ENCODE assay signal across 1 cellular context in the genomic region with DNA sequence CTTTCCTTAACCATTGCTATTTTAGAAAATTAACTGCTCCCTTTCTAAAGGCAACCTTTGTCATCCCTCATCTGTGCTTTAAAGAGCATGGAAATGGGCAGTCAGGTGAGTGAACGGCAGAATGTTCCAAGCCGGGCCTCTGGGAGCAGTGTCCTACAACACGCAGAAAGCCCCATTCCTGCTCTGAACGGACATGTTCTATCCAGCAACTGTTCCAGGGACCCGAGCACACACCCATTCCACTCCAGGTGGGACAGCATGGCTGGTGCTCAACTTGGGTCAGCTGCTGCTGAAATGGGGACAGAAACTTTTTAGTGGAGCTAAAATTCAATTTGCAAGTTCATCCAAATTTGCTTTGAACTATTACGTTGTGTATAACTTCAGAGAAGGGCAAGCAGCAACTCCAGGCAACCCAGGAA.
TF ChIP-seq lines count a peak whose summit lies in the region.

No MANE protein-coding gene starts in this region.

TF ChIP-seq in SK-N-SH treated with all-trans-retinoic acid at 6 μM for 48 hours, 23 proteins besides CTCF, POLR2A, EP300 and RAD21:
- no peak for TF ChIP-seq OSR1 (CRISPR knock-in tag; IDR thresholded peaks at IDR 0.05)
- TF ChIP-seq ZNF8 (CRISPR knock-in tag; IDR thresholded peaks at IDR 0.05): no peak
- no peak for TF ChIP-seq GLIS3 (CRISPR knock-in tag; IDR thresholded peaks at IDR 0.05)
- TF ChIP-seq BACH2 (CRISPR knock-in tag; IDR thresholded peaks at IDR 0.05; ENCODE audit: borderline replicate concordance): no peak
- no peak for TF ChIP-seq ZFP3 (CRISPR knock-in tag; IDR thresholded peaks at IDR 0.05)
